23 cellular contexts compared by ENCODE assay signal in genomic region chr6:138419766-138420165, GRCh38. TPM values are rescaled to one million over a fixed set of nuclear protein-coding genes. Genes with fewer than 3 reads are reported as not detected.
DNase-seq lines count a peak whose midpoint lies in the region; ATAC-seq, FAIRE-seq and TF ChIP-seq lines count a peak whose summit lies in the region.
"Had no signal": no experiment of that assay in that cellular context is flagged by ENCODE, and none has a peak within 500 bp of the region (broad histone marks: within the 10 kb centered on the region; RNA-seq: fewer than 3 reads in every experiment).

No MANE protein-coding gene starts in this region.

- WGBS in endodermal cell (ENCODE audit: insufficient coverage in 1 of 2, insufficient read length in 1 of 2), 2 experiments, result 96 to 100% methylated on average over 3 of the region's 3 CpGs
- 91% methylated on average over 3 of the region's 3 CpGs for WGBS in HepG2 (ENCODE audit: low lambda C conversion rate)
- 91 to 97% (median 95%) methylated on average over 3 of the region's 3 CpGs for WGBS in small intestine, 3 donors

- BruUV-seq in HepG2 (replicated peaks; lab: Mats Ljungman, UMichigan), result no TSS peak

- H3K79me2 ChIP-seq in HepG2 (ENCODE audit: insufficient read depth, low read length), result no peaks in the 10 kb centered on the region

- H3K27me3 ChIP-seq in endodermal cell (ENCODE audit: control insufficient read depth, insufficient read depth, low read length, poor library complexity, severe bottlenecking) (no peaks in the 10 kb centered on the region), HepG2 (ENCODE audit: control insufficient read depth in 1 of 2, insufficient read depth in 2 of 2, low read length in 2 of 2) (no peaks in the 10 kb centered on the region), small intestine (ENCODE audit: control insufficient read depth in 2 of 2, insufficient read depth in 2 of 2, low read length in 2 of 2) (no peaks in the 10 kb centered on the region)

- intact Hi-C loops in HepG2 (cut with micrococcal nuclease; ENCODE audit: unreplicated experiment), result loop anchor here (5.0 kb wide), 1 partner anchor 353 kb away; the partner anchor contains the start of gene CCDC28A

- no peak for TF ChIP-seq RAD21 in HepG2 (CRISPR knock-in tag; IDR thresholded peaks at IDR 0.05)

- peak overlapping the region; percentile 38 for H3K27ac ChIP-seq in 22Rv1
- H3K27ac ChIP-seq in endodermal cell (ENCODE audit: low read depth, low read length), result no peak overlapping the region
- no peak overlapping the region for H3K27ac ChIP-seq in HepG2 (ENCODE audit: extremely low read length, insufficient read depth, low read length)
- no peak overlapping the region for H3K27ac ChIP-seq in small intestine (ENCODE audit: low read depth in 1 of 2, low read length in 1 of 2)
- H3K27ac ChIP-seq: C4-2B, GM23248 had no signal

- H3K9me3 Mint-ChIP-seq in endodermal cell, result no peaks in the 10 kb centered on the region
- H3K9me3 Mint-ChIP-seq: CD4-positive, alpha-beta T cell had no signal

- FAIRE-seq in HepG2 (lab: Jason Lieb, UNC) (no peak), small intestine (lab: Jason Lieb, UNC) (no peak)
- FAIRE-seq: GM12892, GM18507, HTR-8/SVneo had no signal

- DNase-seq in endodermal cell (peak; percentile 40), HepG2 (ENCODE audit: low spot score) (peak; percentile 35), small intestine (peak; percentile 53), AML-193 (lab: John Stamatoyannopoulos, UW) (no peak), HuH-7 (ENCODE audit: low spot score) (no peak)
- DNase-seq in activated effector memory CD4-positive, alpha-beta T cell treated with anti-CD3 and anti-CD28 coated beads, Interleukin-2, amount 50 U/mL, for 16 hours, result no peak
- DNase-seq: 8988T; Caco-2; CD4-positive, alpha-beta T cell; DMS153; DMS79; GDM1; GM23248; HCEC 1CT had no signal

- peaks cover 28% of the 10 kb centered on the region for H3K36me3 Mint-ChIP-seq in endodermal cell (ENCODE audit: low read depth)

- TF ChIP-seq CTCF in 22Rv1 (IDR thresholded peaks at IDR 0.05) (no peak), endodermal cell (conservative IDR thresholded peaks at IDR 0.05) (no peak), HepG2 (CRISPR knock-in tag; IDR thresholded peaks at IDR 0.05) (no peak)

- TF ChIP-seq EP300 in HepG2 (IDR thresholded peaks at IDR 0.05; ENCODE audit: low read depth in 2 of 2, low read length in 2 of 2) (no peak), HepG2 (CRISPR knock-in tag; IDR thresholded peaks at IDR 0.05; ENCODE audit: borderline replicate concordance) (no peak)

- no peak overlapping the region for H3K4me3 ChIP-seq in endodermal cell (ENCODE audit: low read length)
- H3K4me3 ChIP-seq in HepG2 (replicated peaks in 1 of 3; ENCODE audit: insufficient read depth in 1 of 3, low read depth in 2 of 3, low read length in 3 of 3), result no peak overlapping the region
- no peak overlapping the region for H3K4me3 ChIP-seq in small intestine (ENCODE audit: low read depth in 1 of 2, low read length in 2 of 2)
- H3K4me3 ChIP-seq: GM23248 had no signal

- no peak for TF ChIP-seq POLR2A in HepG2 (IDR thresholded peaks at IDR 0.05; ENCODE audit: insufficient read depth in 1 of 2, low read depth in 2 of 2, low read length in 2 of 2)

- H3K4me1 ChIP-seq in endodermal cell (ENCODE audit: control insufficient read depth, insufficient read depth, low read length) (peaks cover 17% of the 10 kb centered on the region), HepG2 (ENCODE audit: insufficient read depth, low read length) (peaks cover 36% of the 10 kb centered on the region), small intestine (ENCODE audit: control insufficient read depth in 2 of 2, insufficient read depth in 1 of 2, low read depth in 1 of 2, low read length in 1 of 2) (no peaks in the 10 kb centered on the region)
- H3K4me1 ChIP-seq: Caco-2 had no signal

- H3K4me3 Mint-ChIP-seq in endodermal cell, result no peak overlapping the region
- H3K4me3 Mint-ChIP-seq: CD4-positive, alpha-beta T cell had no signal

- CTCF ChIA-PET in HepG2 (lab: Yijun Ruan, JAX; ENCODE audit: low intra/inter-chr PET ratio, low total read pairs), result no interaction called here

- in situ Hi-C loops in HepG2 (cut with HindIII; ENCODE audit: extremely low pct_ligation_motif_present, low pct_unique_long_range_greater_than_20kb), result no loop called here

- H4K20me1 ChIP-seq in HepG2 (ENCODE audit: insufficient read depth, low read length), result no peaks in the 10 kb centered on the region

- H3K27ac Mint-ChIP-seq in endodermal cell, result no peak overlapping the region
- H3K27ac Mint-ChIP-seq: CD4-positive, alpha-beta T cell had no signal

- H3K36me3 ChIP-seq in endodermal cell (ENCODE audit: control insufficient read depth, insufficient read depth, low read length), result peaks cover 11% of the 10 kb centered on the region
- H3K36me3 ChIP-seq in HepG2 (replicated peaks in 1 of 2; ENCODE audit: control insufficient read depth in 1 of 2, insufficient read depth in 2 of 2, low read length in 2 of 2), result peaks cover 9 to 23% of the 10 kb centered on the region in 2 experiments
- H3K36me3 ChIP-seq in small intestine (ENCODE audit: control insufficient read depth in 2 of 2, insufficient read depth in 2 of 2, low read length in 2 of 2), result peaks cover 2 to 10% of the 10 kb centered on the region in 2 donors

- H3K9ac ChIP-seq in endodermal cell (ENCODE audit: extremely low read depth, low read length, poor library complexity, severe bottlenecking) (no peak overlapping the region), HepG2 (ENCODE audit: insufficient read depth, low read depth, low read length) (no peak overlapping the region)
- H3K9ac ChIP-seq: GM23248 had no signal

- no peak overlapping the region for H3K4me2 ChIP-seq in HepG2 (ENCODE audit: low read depth, low read length)

- POLR2A ChIA-PET in HepG2 (lab: Yijun Ruan, JAX), result no interaction called here

- H3K9me3 ChIP-seq in endodermal cell (ENCODE audit: control insufficient read depth, low read length) (no peaks in the 10 kb centered on the region), HepG2 (ENCODE audit: low read length) (no peaks in the 10 kb centered on the region), small intestine (ENCODE audit: control insufficient read depth, low read depth) (no peaks in the 10 kb centered on the region)
- H3K9me3 ChIP-seq: Caco-2 had no signal

- H3K4me1 Mint-ChIP-seq in endodermal cell, result peaks cover 23% of the 10 kb centered on the region

- H3K27me3 Mint-ChIP-seq in endodermal cell (ENCODE audit: insufficient read depth), result no peaks in the 10 kb centered on the region
- H3K27me3 Mint-ChIP-seq: CD4-positive, alpha-beta T cell had no signal

- H2AFZ ChIP-seq in HepG2 (ENCODE audit: low read length), result no peak overlapping the region
- H2AFZ ChIP-seq: GM23248 had no signal

- ATAC-seq in HepG2, result peak; percentile 50

RNA-seq across cellular contexts. Expression of gene HEBP2, which starts 15.7 kb away (rescaled TPM):
- total RNA-seq in endodermal cell (10 to 100 TPM; 53.9 to 95.7 TPM), HepG2 (2016; rRNA removed; fragmentation: Illumina TruSeq; extraction: Trizol) (63.5 and 72.8 TPM in 2 replicates)
- polyA plus RNA-seq in endodermal cell (2013, experiment 1 of 2), result 43.0 TPM
- polyA plus RNA-seq in endodermal cell (2013, experiment 2 of 2), result 50.2 TPM
- total RNA-seq in HepG2 (2016; cell fraction: cytosol; rRNA removed; fragmentation: Illumina TruSeq; extraction: Trizol; ENCODE audit: low read depth), result 166 and 170 TPM in 2 replicates
- total RNA-seq in HepG2 (2016; cell fraction: insoluble cytoplasmic fraction; rRNA removed; fragmentation: Illumina TruSeq; extraction: Trizol), result 59.3 and 73.4 TPM in 2 replicates
- total RNA-seq in HepG2 (2016; cell fraction: membrane; rRNA removed; fragmentation: Illumina TruSeq; extraction: Trizol), result 169 and 174 TPM in 2 replicates
- 26.7 and 33.2 TPM in 2 replicates for total RNA-seq in HepG2 (2016; cell fraction: nucleus; rRNA removed; fragmentation: Illumina TruSeq; extraction: Trizol)
- polyA plus RNA-seq in HepG2 (2011; rRNA removed) (13.5 and 16.0 TPM in 2 replicates), small intestine (10 to 100 TPM; 17.0 to 28.9 (median 19.9) TPM)
- 10.7 and 20.4 TPM in 2 replicates for polyA plus RNA-seq in HepG2 (2011; cell fraction: cytosol; rRNA removed)
- 8.3 and 8.5 TPM in 2 replicates for polyA plus RNA-seq in HepG2 (2011; cell fraction: nucleus; rRNA removed)
- polyA plus RNA-seq in HepG2 (2012), result 22.1 and 42.4 TPM in 2 replicates
- polyA plus RNA-seq in HepG2 (2016; cell fraction: cytosol; fragmentation: Illumina TruSeq; extraction: Trizol; ENCODE audit: low read depth), result 232 and 243 TPM in 2 replicates
- polyA plus RNA-seq in HepG2 (2016; cell fraction: insoluble cytoplasmic fraction; fragmentation: Illumina TruSeq; extraction: Trizol; ENCODE audit: low read depth), result 51.6 and 57.6 TPM in 2 replicates
- 144 and 151 TPM in 2 replicates for polyA plus RNA-seq in HepG2 (2016; cell fraction: membrane; fragmentation: Illumina TruSeq; extraction: Trizol; ENCODE audit: low read depth)
- polyA plus RNA-seq in HepG2 (2016; cell fraction: nucleus; fragmentation: Illumina TruSeq; extraction: Trizol; ENCODE audit: insufficient read depth, low read depth), result 47.5 and 48.3 TPM in 2 replicates
- 0.23 and 2.4 TPM in 2 replicates for polyA minus RNA-seq in HepG2 (2011; rRNA and poly(A)+ RNA removed; ENCODE audit: low replicate concordance)
- polyA minus RNA-seq in HepG2 (2011; cell fraction: cytosol; rRNA and poly(A)+ RNA removed), result 4.3 and 5.5 TPM in 2 replicates
- 8.5 and 8.8 TPM in 2 replicates for polyA minus RNA-seq in HepG2 (2011; cell fraction: nucleus; rRNA and poly(A)+ RNA removed)

RNA-seq across cellular contexts. Expression of gene SMIM28, which starts 42.1 kb away (rescaled TPM):
- total RNA-seq in endodermal cell (under 1 TPM in 1 of 2 donors, not detected in 1; 0.33 TPM), HepG2 (2016; rRNA removed; fragmentation: Illumina TruSeq; extraction: Trizol) (not detected in 2 replicates)
- not detected for polyA plus RNA-seq in endodermal cell (2013, experiment 1 of 2)
- not detected for polyA plus RNA-seq in endodermal cell (2013, experiment 2 of 2)
- total RNA-seq in HepG2 (2016; cell fraction: cytosol; rRNA removed; fragmentation: Illumina TruSeq; extraction: Trizol; ENCODE audit: low read depth), result not detected in 2 replicates
- total RNA-seq in HepG2 (2016; cell fraction: insoluble cytoplasmic fraction; rRNA removed; fragmentation: Illumina TruSeq; extraction: Trizol), result not detected in 2 replicates
- not detected in 2 replicates for total RNA-seq in HepG2 (2016; cell fraction: membrane; rRNA removed; fragmentation: Illumina TruSeq; extraction: Trizol)
- not detected in 2 replicates for total RNA-seq in HepG2 (2016; cell fraction: nucleus; rRNA removed; fragmentation: Illumina TruSeq; extraction: Trizol)
- polyA plus RNA-seq in HepG2 (2011; rRNA removed) (not detected in 2 replicates), small intestine (1 to 10 TPM in 1 of 3 donors, not detected in 2; 2.3 TPM)
- not detected in 2 replicates for polyA plus RNA-seq in HepG2 (2011; cell fraction: cytosol; rRNA removed)
- polyA plus RNA-seq in HepG2 (2011; cell fraction: nucleus; rRNA removed), result not detected in 2 replicates
- not detected in 2 replicates for polyA plus RNA-seq in HepG2 (2012)
- polyA plus RNA-seq in HepG2 (2016; cell fraction: cytosol; fragmentation: Illumina TruSeq; extraction: Trizol; ENCODE audit: low read depth), result not detected in 2 replicates
- not detected in 2 replicates for polyA plus RNA-seq in HepG2 (2016; cell fraction: insoluble cytoplasmic fraction; fragmentation: Illumina TruSeq; extraction: Trizol; ENCODE audit: low read depth)
- not detected in 2 replicates for polyA plus RNA-seq in HepG2 (2016; cell fraction: membrane; fragmentation: Illumina TruSeq; extraction: Trizol; ENCODE audit: low read depth)
- not detected in 2 replicates for polyA plus RNA-seq in HepG2 (2016; cell fraction: nucleus; fragmentation: Illumina TruSeq; extraction: Trizol; ENCODE audit: insufficient read depth, low read depth)
- polyA minus RNA-seq in HepG2 (2011; rRNA and poly(A)+ RNA removed; ENCODE audit: low replicate concordance), result not detected in 2 replicates
- polyA minus RNA-seq in HepG2 (2011; cell fraction: cytosol; rRNA and poly(A)+ RNA removed), result not detected in 2 replicates
- polyA minus RNA-seq in HepG2 (2011; cell fraction: nucleus; rRNA and poly(A)+ RNA removed), result not detected in 2 replicates
- total RNA-seq: A673; Caco-2; CD4-positive, alpha-beta T cell; Daoy; GM23248; H4 had no signal
- polyA plus RNA-seq: BJ, GM23248 had no signal

Comparison
In these comparisons a context has a peak if more than half of its experiments do, and no peak if none do; other contexts are left out.
1. DNase-seq: peak in endodermal cell (single experiment), HepG2 (single experiment) and small intestine (single experiment); none in activated effector memory CD4-positive, alpha-beta T cell treated with anti-CD3 and anti-CD28 coated beads, Interleukin-2, amount 50 U/mL, for 16 hours (single experiment), AML-193 (0 of 2) and HuH-7 (single experiment).